In the genomic region with DNA sequence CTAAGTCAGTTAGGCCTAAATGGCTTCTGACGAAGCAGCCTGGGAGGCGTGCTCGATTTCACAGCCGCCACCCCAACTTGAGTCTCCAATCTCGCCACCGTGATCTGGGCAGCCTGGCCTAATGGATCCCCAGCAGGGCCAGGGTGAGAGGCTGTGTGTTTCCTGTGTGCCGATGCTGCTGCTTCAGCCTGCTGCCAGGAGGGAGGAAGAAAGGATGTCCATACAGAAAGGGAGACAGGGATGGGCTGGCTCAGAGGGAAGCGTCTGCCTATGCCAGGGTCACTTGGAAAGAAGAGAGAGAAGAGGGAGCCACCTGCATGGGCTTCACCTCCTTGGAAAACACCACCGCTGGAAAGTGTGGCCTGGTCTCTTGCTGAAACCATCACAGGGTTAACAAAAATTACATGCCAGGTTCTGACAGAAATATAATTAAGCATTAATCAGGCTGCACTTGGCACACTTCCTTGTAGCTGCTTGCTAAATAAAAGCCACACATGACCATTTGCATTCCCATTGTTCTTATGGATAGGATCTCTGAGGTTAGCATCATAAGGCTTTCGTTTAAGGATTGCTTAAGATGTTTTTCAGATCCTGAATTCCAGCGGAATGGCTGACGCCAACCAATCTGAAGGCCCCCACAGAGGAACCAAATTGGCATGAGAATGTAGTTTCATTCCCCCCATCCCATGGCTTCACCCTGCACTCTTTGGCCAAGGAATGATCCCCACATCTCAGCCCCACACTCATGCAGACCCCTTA, we compare ENCODE assay signal across 17 cellular contexts.
DNase-seq lines count a peak whose midpoint lies in the region; TF ChIP-seq lines count a peak whose summit lies in the region.
"Had no signal": no experiment of that assay in that cellular context is flagged by ENCODE, and none has a peak within 500 bp of the region (broad histone marks: within the 10 kb centered on the region; RNA-seq: fewer than 3 reads in every experiment).

No MANE protein-coding gene starts in this region.

- peak overlapping the region; percentile 49 for H3K27ac ChIP-seq in HUES48 (ENCODE audit: low read depth, low read length)
- H3K27ac ChIP-seq: SK-N-MC had no signal

- H3K27me3 ChIP-seq in HUES48 (ENCODE audit: control insufficient read depth, insufficient read depth, low read length) = no peaks in the 10 kb centered on the region

- BruUV-seq in Calu3 (replicated peaks; lab: Mats Ljungman, UMichigan) = no TSS peak

- no peaks in the 10 kb centered on the region for H3K9me3 ChIP-seq in HUES48 (ENCODE audit: control insufficient read depth, insufficient read depth, low read length)

- peak overlapping the region in 1 of 5 experiments; percentile 40 for H3K4me3 Mint-ChIP-seq in brain
- H3K4me3 Mint-ChIP-seq in endothelial cell (ENCODE audit: unreplicated experiment) = no peak overlapping the region
- no peak overlapping the region for H3K4me3 Mint-ChIP-seq in Calu3 (ENCODE audit: low read depth, unreplicated experiment)
- H3K4me3 Mint-ChIP-seq: CD4-positive, alpha-beta memory T cell had no signal

- H3K27ac Mint-ChIP-seq in brain (peak overlapping the region in 4 of 5 experiments; percentile 67 to 94 (median 85)), endothelial cell (ENCODE audit: unreplicated experiment) (no peak overlapping the region), Calu3 (ENCODE audit: unreplicated experiment) (no peak overlapping the region)

- H3K4me1 Mint-ChIP-seq in brain (peaks cover 70% of the 10 kb centered on the region), endothelial cell (ENCODE audit: unreplicated experiment) (peaks cover 40% of the 10 kb centered on the region), Calu3 (ENCODE audit: low read depth, unreplicated experiment) (peaks cover 24% of the 10 kb centered on the region)

- intact Hi-C loops in Calu3 (cut with micrococcal nuclease; ENCODE audit: unreplicated experiment) = no loop called here

- H3K36me3 Mint-ChIP-seq in brain (no peaks in the 10 kb centered on the region), endothelial cell (ENCODE audit: low read depth, unreplicated experiment) (peaks cover 10% of the 10 kb centered on the region), Calu3 (ENCODE audit: insufficient read depth, unreplicated experiment) (no peaks in the 10 kb centered on the region)
- H3K36me3 Mint-ChIP-seq: CD4-positive, alpha-beta memory T cell had no signal

- no peaks in the 10 kb centered on the region for H3K36me3 ChIP-seq in HUES48 (ENCODE audit: control insufficient read depth, insufficient read depth, low read length)

- peaks cover 3% of the 10 kb centered on the region for H3K27me3 Mint-ChIP-seq in brain
- H3K27me3 Mint-ChIP-seq in endothelial cell (ENCODE audit: unreplicated experiment) = peaks cover 3% of the 10 kb centered on the region
- no peaks in the 10 kb centered on the region for H3K27me3 Mint-ChIP-seq in Calu3 (ENCODE audit: unreplicated experiment)

- H3K4me3 ChIP-seq in AG10803 (ENCODE audit: low read length) (no peak overlapping the region), HUES48 (ENCODE audit: low read depth, low read length) (no peak overlapping the region; the same call in 1 of the 2 replicates)
- H3K4me3 ChIP-seq: SK-N-MC had no signal

- H3K4me1 ChIP-seq in HUES48 (ENCODE audit: control insufficient read depth, insufficient read depth, low read length) = peaks cover 20% of the 10 kb centered on the region

- H3K9me3 Mint-ChIP-seq in brain (no peaks in the 10 kb centered on the region), endothelial cell (ENCODE audit: unreplicated experiment) (no peaks in the 10 kb centered on the region), Calu3 (ENCODE audit: low read depth, unreplicated experiment) (peaks cover 1% of the 10 kb centered on the region)
- H3K9me3 Mint-ChIP-seq: CD4-positive, alpha-beta memory T cell had no signal

- TF ChIP-seq CTCF in AG10803 (conservative IDR thresholded peaks at IDR 0.05; ENCODE audit: low read length) = no peak
- TF ChIP-seq CTCF in brain (conservative IDR thresholded peaks at IDR 0.05) = no peak
- TF ChIP-seq CTCF in endothelial cell (IDR thresholded peaks at IDR 0.05; ENCODE audit: unreplicated experiment) = no peak
- TF ChIP-seq CTCF in Calu3 (IDR thresholded peaks at IDR 0.05; ENCODE audit: unreplicated experiment) = no peak

- DNase-seq in AG10803 (ENCODE audit: low read depth) (peak; percentile 21), mesenteric fat pad (ENCODE audit: low spot score) (peak; percentile 79), foreskin melanocyte (no peak), endothelial cell (ENCODE audit: low spot score) (no peak), Calu3 (no peak)
- DNase-seq in stimulated activated CD4-positive, alpha-beta T cell treated with anti-CD3 and anti-CD28 coated beads, Interleukin-1b, Interleukin-23, amount 100 ng/mL, for 48 hours = no peak
- DNase-seq: DMS79, HCEC 1CT, NCI-H1105, NCI-H1694, NCI-H2081 treated with DMSO at 0.1 percent for 48 hours, NCI-H446 treated with DMSO at 0.1 percent for 48 hours, SHP77 had no signal

- H3K9ac ChIP-seq in HUES48 (ENCODE audit: low read depth, low read length) = no peak overlapping the region

- CTCF ChIA-PET in Calu3 (lab: Charles Lee) = interaction anchor here (0.6 kb wide), 1 partner anchor 222 kb away, joined by 3 read pairs; no protein-coding TSS in a partner anchor

Comparison
In these comparisons a context has a peak if more than half of its experiments do, and no peak if none do; other contexts are left out.
1. DNase-seq: peak in AG10803 (single experiment) and mesenteric fat pad (single experiment); none in foreskin melanocyte (single experiment), endothelial cell (single experiment), stimulated activated CD4-positive, alpha-beta T cell treated with anti-CD3 and anti-CD28 coated beads, Interleukin-1b, Interleukin-23, amount 100 ng/mL, for 48 hours (single experiment) and Calu3 (single experiment).
2. H3K27ac Mint-ChIP-seq: peak in brain (4 of 5); none in endothelial cell (single experiment) and Calu3 (single experiment).